In the genomic region with DNA sequence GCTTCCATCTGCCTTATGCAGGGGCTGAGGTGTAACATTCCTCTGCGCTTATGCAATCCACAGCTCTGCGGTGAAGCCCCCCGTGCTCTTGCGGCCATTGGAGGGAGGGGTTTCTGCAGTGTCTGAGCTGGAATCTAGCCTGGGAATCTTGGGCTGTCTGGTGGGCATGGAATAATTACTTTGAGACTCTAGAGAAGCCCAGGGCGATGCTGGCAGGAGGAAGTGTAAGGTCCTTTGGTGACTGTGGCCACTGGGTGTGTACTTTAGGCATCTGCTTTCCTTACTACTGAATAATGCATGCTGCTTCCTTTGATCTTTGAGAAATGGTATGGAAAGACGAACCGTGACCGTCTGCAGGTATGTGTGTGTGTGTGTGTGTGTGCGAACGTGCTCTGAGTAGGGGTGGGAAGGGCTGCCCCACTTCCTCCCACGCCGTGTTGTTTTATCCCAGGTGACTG, we compare ENCODE assay signal across 23 cellular contexts.
A peak's percentile ranks its signal among the peaks of the same experiment; 100 is the strongest.
DNase-seq lines count a peak whose midpoint lies in the region; ATAC-seq and TF ChIP-seq lines count a peak whose summit lies in the region.
"Had no signal": no experiment of that assay in that cellular context is flagged by ENCODE, and none has a peak within 500 bp of the region (broad histone marks: within the 10 kb centered on the region; RNA-seq: fewer than 3 reads in every experiment).

No MANE protein-coding gene starts in this region.

- H3K56ac ChIP-seq in H9 (ENCODE audit: insufficient read length, low read depth, low read length): no peak overlapping the region

- H2BK120ac ChIP-seq in H9 (ENCODE audit: low read depth, low read length, poor library complexity, severe bottlenecking): no peak overlapping the region

- DNase-seq in H9 (no peak), NCI-H526 treated with DMSO at 0.1 percent for 48 hours (lab: John Stamatoyannopoulos, UW) (peak; percentile 70), amygdala (lab: John Stamatoyannopoulos, UW) (no peak), cerebellar nuclear complex (lab: John Stamatoyannopoulos, UW) (no peak)
- DNase-seq: activated CD4-positive, alpha-beta T cell treated with anti-CD3 and anti-CD28 coated beads for 48 hours; activated naive CD8-positive, alpha-beta T cell treated with anti-CD3 and anti-CD28 coated beads, Interleukin-2, amount 50 U/mL, for 24 hours; activated T-cell treated with anti-CD3 and anti-CD28 coated beads, Interleukin-2, amount 50 U/mL, for 4 hours; COR-L47; DND-41; glutamatergic neuron; NCI-H1105; NCI-H2029; NCI-H774; OCI-M1; stimulated activated CD4-positive, alpha-beta T cell treated with anti-CD3 and anti-CD28 coated beads, Interleukin-15, amount 100 ng/mL, for 24 hours; stimulated activated naive B cell treated with anti-CD40 and anti-IgM and Interleukin-4, amounts not matched to agents 10 μg/mL and 1 μg/mL and 100 μg/mL, for 72 hours had no signal

- H3K27me3 ChIP-seq in H9 (ENCODE audit: insufficient read depth, low read length): no peaks in the 10 kb centered on the region
- H3K27me3 ChIP-seq: BLaER1 treated with 17β-estradiol and CSF1 and Interleukin-3, amounts not matched to agents 10 nM and 100 nM had no signal

- H2BK5ac ChIP-seq in H9 (ENCODE audit: insufficient read length, low read length): no peak overlapping the region

- H3K23ac ChIP-seq in H9 (ENCODE audit: insufficient read length, low read depth, low read length): no peak overlapping the region

- H3K4me2 ChIP-seq in H9 (ENCODE audit: insufficient read depth, insufficient read length, low read length): no peak overlapping the region

- H3T11ph ChIP-seq in H9 (ENCODE audit: low read length): no peak overlapping the region

- ATAC-seq in esophagus mucosa (peak; percentile 20), GM19455 (IDR thresholded peaks at IDR 0.05; ENCODE audit: unreplicated experiment) (no peak), HG02973 (IDR thresholded peaks at IDR 0.05; ENCODE audit: unreplicated experiment) (no peak)
- ATAC-seq: activated naive CD8-positive, alpha-beta T cell treated with anti-CD3 and anti-CD28 coated beads, Interleukin-2, amount 50 U/mL, for 24 hours; activated T-cell treated with anti-CD3 and anti-CD28 coated beads, Interleukin-2, amount 50 U/mL, for 4 hours; stimulated activated naive B cell treated with anti-CD40 and anti-IgM and Interleukin-4, amounts not matched to agents 10 μg/mL and 1 μg/mL and 100 μg/mL, for 72 hours had no signal

- no peak overlapping the region for H2BK20ac ChIP-seq in H9 (ENCODE audit: low read depth, low read length, poor library complexity, severe bottlenecking)

- H3K27me3 Mint-ChIP-seq in H9 (ENCODE audit: low read depth) (no peaks in the 10 kb centered on the region), nephron (ENCODE audit: low read depth) (no peaks in the 10 kb centered on the region)

- H3K4ac ChIP-seq in H9 (ENCODE audit: low read depth, low read length): no peak overlapping the region

- H4K20me1 ChIP-seq in H9 (ENCODE audit: control insufficient read depth, insufficient read depth, insufficient read length): no peaks in the 10 kb centered on the region
- H4K20me1 ChIP-seq: BLaER1 treated with 17β-estradiol and CSF1 and Interleukin-3, amounts not matched to agents 10 nM and 100 nM had no signal

- H3K27ac Mint-ChIP-seq in H9: peak overlapping the region; percentile 6 to 80 (median 72); a peak in 4 of 7 replicates
- peak overlapping the region; percentile 68 to 92 (median 86) for H3K27ac Mint-ChIP-seq in nephron
- H3K27ac Mint-ChIP-seq: activated naive CD8-positive, alpha-beta T cell treated with anti-CD3 and anti-CD28 coated beads, Interleukin-2, amount 50 U/mL, for 24 hours; stimulated activated naive B cell treated with anti-CD40 and anti-IgM and Interleukin-4, amounts not matched to agents 10 μg/mL and 1 μg/mL and 100 μg/mL, for 72 hours had no signal

- 0 out of 2 replicates have a peak, but pooled peaks cover 2% of the 10 kb centered on the region for H3K4me1 ChIP-seq in H9 (ENCODE audit: insufficient read depth, low read length)

- H2BK12ac ChIP-seq in H9 (ENCODE audit: insufficient read length, low read depth, low read length): no peak overlapping the region

- H3K79me2 ChIP-seq in H9 (ENCODE audit: insufficient read depth, low read length): no peaks in the 10 kb centered on the region

- H3K9me3 Mint-ChIP-seq in H9: no peaks in the 10 kb centered on the region
- no peaks in the 10 kb centered on the region for H3K9me3 Mint-ChIP-seq in nephron
- H3K9me3 Mint-ChIP-seq: activated naive CD8-positive, alpha-beta T cell treated with anti-CD3 and anti-CD28 coated beads, Interleukin-2, amount 50 U/mL, for 24 hours; activated T-cell treated with anti-CD3 and anti-CD28 coated beads, Interleukin-2, amount 50 U/mL, for 4 hours; stimulated activated naive B cell treated with anti-CD40 and anti-IgM and Interleukin-4, amounts not matched to agents 10 μg/mL and 1 μg/mL and 100 μg/mL, for 72 hours had no signal

- H3K27ac ChIP-seq in H9 (ENCODE audit: insufficient read length, low read depth, low read length): no peak overlapping the region
- H3K27ac ChIP-seq: BLaER1 treated with 17β-estradiol and CSF1 and Interleukin-3, amounts not matched to agents 10 nM and 100 nM; HL-60; VCaP had no signal

- H2AK5ac ChIP-seq in H9 (ENCODE audit: insufficient read length, low read length): no peak overlapping the region

- no peak overlapping the region for H3K9ac ChIP-seq in H9 (ENCODE audit: extremely low read depth, insufficient read length, low read length)
- H3K9ac ChIP-seq: BLaER1 treated with 17β-estradiol and CSF1 and Interleukin-3, amounts not matched to agents 10 nM and 100 nM had no signal

- no peak overlapping the region for H3K18ac ChIP-seq in H9 (ENCODE audit: insufficient read length, low read depth, low read length)

- TF ChIP-seq CTCF in H9 (conservative IDR thresholded peaks at IDR 0.05) (no peak), nephron (IDR thresholded peaks at IDR 0.05; ENCODE audit: unreplicated experiment in 3 of 3) (no peak)

- no peak overlapping the region for H3K14ac ChIP-seq in H9 (ENCODE audit: insufficient read depth, low read length)

- peaks cover 0 to 3% (median 3%) of the 10 kb centered on the region in 3 experiments; a peak in 4 of 7 replicates for H3K36me3 Mint-ChIP-seq in H9 (ENCODE audit: insufficient read depth in 1 of 3, low read depth in 3 of 3)
- H3K36me3 Mint-ChIP-seq in nephron (ENCODE audit: low read depth): peaks cover 23% of the 10 kb centered on the region
- H3K36me3 Mint-ChIP-seq: stimulated activated naive B cell treated with anti-CD40 and anti-IgM and Interleukin-4, amounts not matched to agents 10 μg/mL and 1 μg/mL and 100 μg/mL, for 72 hours had no signal

- H3K4me3 Mint-ChIP-seq in H9 (no peak overlapping the region), nephron (no peak overlapping the region)
- H3K4me3 Mint-ChIP-seq: activated naive CD8-positive, alpha-beta T cell treated with anti-CD3 and anti-CD28 coated beads, Interleukin-2, amount 50 U/mL, for 24 hours; activated T-cell treated with anti-CD3 and anti-CD28 coated beads, Interleukin-2, amount 50 U/mL, for 4 hours; stimulated activated naive B cell treated with anti-CD40 and anti-IgM and Interleukin-4, amounts not matched to agents 10 μg/mL and 1 μg/mL and 100 μg/mL, for 72 hours had no signal

- H3K9me3 ChIP-seq in H9 (ENCODE audit: control insufficient read depth, low read depth, low read length): no peaks in the 10 kb centered on the region
- H3K9me3 ChIP-seq: BLaER1 treated with 17β-estradiol and CSF1 and Interleukin-3, amounts not matched to agents 10 nM and 100 nM had no signal

- no peak overlapping the region for H4K5ac ChIP-seq in H9 (ENCODE audit: insufficient read length, low read depth, low read length)

- H4K91ac ChIP-seq in H9 (ENCODE audit: insufficient read length, low read depth, low read length): no peak overlapping the region

- no peaks in the 10 kb centered on the region for H3K79me1 ChIP-seq in H9 (ENCODE audit: insufficient read depth, low read depth, low read length, poor library complexity, severe bottlenecking)

- no peak overlapping the region for H2AFZ ChIP-seq in H9 (ENCODE audit: low read length)

- H3K4me1 Mint-ChIP-seq in H9 (peaks cover 8 to 9% of the 10 kb centered on the region in 2 experiments), nephron (peaks cover 12% of the 10 kb centered on the region)
- H3K4me1 Mint-ChIP-seq: activated naive CD8-positive, alpha-beta T cell treated with anti-CD3 and anti-CD28 coated beads, Interleukin-2, amount 50 U/mL, for 24 hours; stimulated activated naive B cell treated with anti-CD40 and anti-IgM and Interleukin-4, amounts not matched to agents 10 μg/mL and 1 μg/mL and 100 μg/mL, for 72 hours had no signal

- no CpG with 5 or more reads among the region's 12 CpGs for whole genome bisulfite sequencing in H9 (ENCODE audit: extremely low coverage, insufficient read length, low lambda C conversion rate)

- H4K8ac ChIP-seq in H9 (replicated peaks; ENCODE audit: insufficient read length, low read depth, low read length): no peak overlapping the region

- no peak overlapping the region for H2BK15ac ChIP-seq in H9 (ENCODE audit: low read depth, low read length)

- no peaks in the 10 kb centered on the region for H3K23me2 ChIP-seq in H9 (ENCODE audit: insufficient read length, low read depth, low read length, poor library complexity, severe bottlenecking)
